Comparison of ENCODE assay signal across 8 cellular contexts in the genomic region with DNA sequence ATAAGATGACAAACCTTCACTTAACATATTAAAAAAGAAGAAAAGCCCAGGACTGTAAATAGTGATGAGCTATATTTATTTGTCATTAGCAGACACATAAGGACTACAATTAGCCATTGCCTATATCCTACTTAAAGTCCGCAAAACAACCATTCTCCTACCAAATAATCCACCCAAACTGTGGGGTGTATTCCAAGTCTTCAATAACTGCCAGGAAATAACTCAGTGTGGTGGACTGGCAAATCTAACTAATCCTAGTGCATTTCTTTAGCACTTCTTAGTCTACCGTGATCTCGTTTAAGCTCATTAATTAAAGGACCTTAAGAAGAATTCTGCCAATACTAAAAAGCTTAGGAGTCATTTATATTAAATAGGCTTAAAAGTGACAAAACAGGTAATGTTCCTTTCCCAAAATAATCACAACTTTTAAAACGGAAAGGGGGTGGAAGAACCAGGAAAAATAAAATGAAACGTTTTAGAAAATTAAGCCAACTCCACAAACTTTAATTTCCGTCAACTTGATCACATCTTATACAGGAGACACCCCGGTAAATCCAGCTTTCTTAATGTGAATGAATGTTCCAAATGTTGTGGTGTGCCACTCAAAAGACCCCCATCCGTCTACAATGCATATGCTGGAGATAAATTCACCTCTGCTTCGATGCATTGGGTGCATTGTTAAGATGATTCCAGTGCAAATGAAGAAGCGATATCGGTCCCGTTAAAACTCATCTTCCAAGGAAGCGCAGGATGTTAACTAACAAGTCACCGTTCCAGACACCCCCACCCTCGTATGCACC. TPM values are rescaled to one million over a fixed set of nuclear protein-coding genes. Genes with fewer than 3 reads are reported as not detected.
DNase-seq lines count a peak whose midpoint lies in the region; TF ChIP-seq lines count a peak whose summit lies in the region.

No MANE protein-coding gene starts in this region.

- H3K27ac ChIP-seq in prostate gland = no peak overlapping the region

- no peak for TF ChIP-seq POLR2A in prostate gland (IDR thresholded peaks at IDR 0.05)

- H3K36me3 ChIP-seq in prostate gland = no peaks in the 10 kb centered on the region

- WGBS in prostate gland = 14% methylated on average over 15 of the region's 15 CpGs

- H3K9me3 ChIP-seq in prostate gland = no peaks in the 10 kb centered on the region

- DNase-seq in DMS79 (lab: John Stamatoyannopoulos, UW) (peak; percentile 40), NCI-H748 (lab: John Stamatoyannopoulos, UW; ENCODE audit: unreplicated experiment) (peak; percentile 60), fibroblast of pulmonary artery (ENCODE audit: low read depth) (peak; percentile 39), prostate gland (ENCODE audit: low spot score) (no peak), cortex of kidney (lab: John Stamatoyannopoulos, UW) (no peak), SW480 (ENCODE audit: low spot score) (no peak), NCI-H2029 treated with DMSO at 0.1 percent for 48 hours (lab: John Stamatoyannopoulos, UW) (no peak)
- DNase-seq in activated T-cell treated with anti-CD3 and anti-CD28 coated beads, Interleukin-2, amount 50 U/mL, for 48 hours = no peak

- peak overlapping the region; percentile 77 for H3K4me3 ChIP-seq in fibroblast of pulmonary artery (replicated peaks; ENCODE audit: low read depth, low read length)
- peak overlapping the region; percentile 44 to 56 for H3K4me3 ChIP-seq in prostate gland

- no peaks in the 10 kb centered on the region for H3K4me1 ChIP-seq in prostate gland (replicated peaks)

- intact Hi-C loops in prostate gland (cut with DNase I) = no loop called here

- no peak for TF ChIP-seq CTCF in fibroblast of pulmonary artery (IDR thresholded peaks at IDR 0.05; ENCODE audit: low read length, missing control alignments)
- no peak for TF ChIP-seq CTCF in prostate gland (IDR thresholded peaks at IDR 0.05)

- no peaks in the 10 kb centered on the region for H3K27me3 ChIP-seq in prostate gland (replicated peaks; ENCODE audit: insufficient read depth)

RNA-seq across cellular contexts. Expression of a gene that starts 1.7 kb away (rescaled TPM):
- total RNA-seq in prostate gland = 1 to 10 TPM; 1.8 to 8.1 TPM

Comparison
In these comparisons a context has a peak if more than half of its experiments do, and no peak if none do; other contexts are left out.
1. DNase-seq: peak in DMS79 (single experiment), NCI-H748 (single experiment) and fibroblast of pulmonary artery (single experiment); none in prostate gland (single experiment), activated T-cell treated with anti-CD3 and anti-CD28 coated beads, Interleukin-2, amount 50 U/mL, for 48 hours (0 of 2), cortex of kidney (single experiment), SW480 (single experiment) and NCI-H2029 treated with DMSO at 0.1 percent for 48 hours (single experiment).